In the genomic region with DNA sequence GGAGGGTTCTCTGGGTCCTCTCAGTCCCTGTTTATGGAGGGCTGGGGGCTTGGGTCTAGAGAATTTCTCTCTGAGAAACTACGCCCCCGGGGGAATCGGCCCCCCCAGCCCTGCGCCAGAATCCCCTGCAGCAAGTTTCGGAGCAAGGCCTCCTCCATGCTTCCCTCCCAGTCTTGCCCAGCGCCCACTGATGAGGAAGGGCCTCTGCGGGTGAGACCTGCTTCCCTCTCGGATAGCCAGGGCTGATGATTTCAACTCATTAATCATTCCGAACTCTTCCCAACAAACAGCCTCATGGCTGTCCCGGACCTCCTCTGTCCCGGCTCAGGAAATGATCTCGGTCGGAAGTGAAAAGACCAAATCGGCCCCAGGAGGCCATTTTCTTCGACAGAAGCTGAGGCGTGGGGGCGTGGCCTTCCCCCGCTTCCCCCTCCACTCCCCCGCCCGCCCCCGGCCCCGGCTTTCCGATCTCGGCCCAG, we compare ENCODE assay signal across 8 cellular contexts. TPM values are rescaled to one million over a fixed set of nuclear protein-coding genes. Genes with fewer than 3 reads are reported as not detected.
A peak's percentile ranks its signal among the peaks of the same experiment; 100 is the strongest.
DNase-seq lines count a peak whose midpoint lies in the region; ATAC-seq, FAIRE-seq and TF ChIP-seq lines count a peak whose summit lies in the region.

No MANE protein-coding gene starts in this region.

- TF ChIP-seq CTCF in RWPE1 (conservative IDR thresholded peaks at IDR 0.05; ENCODE audit: low read depth), result no peak
- TF ChIP-seq CTCF in colonic mucosa (IDR thresholded peaks at IDR 0.05), result no peak
- no peak for TF ChIP-seq CTCF in right lobe of liver (IDR thresholded peaks at IDR 0.05)
- no peak for TF ChIP-seq CTCF in testis (IDR thresholded peaks at IDR 0.05)

- H3K36me3 ChIP-seq in colonic mucosa, result no peaks in the 10 kb centered on the region
- H3K36me3 ChIP-seq in right lobe of liver, result no peaks in the 10 kb centered on the region
- H3K36me3 ChIP-seq in testis (ENCODE audit: low read depth, missing control alignments), result no peaks in the 10 kb centered on the region

- H3K27ac ChIP-seq in RWPE1 (peak overlapping the region; percentile 95), colonic mucosa (peak overlapping the region; percentile 98), right lobe of liver (peak overlapping the region; percentile 96 to 99 (median 97)), testis (peak overlapping the region; percentile 97 to 99)

- H3K9ac ChIP-seq in colonic mucosa (ENCODE audit: low read depth in 2 of 2, low read length in 2 of 2), result peak overlapping the region; percentile 71 to 91

- intact Hi-C loops in colonic mucosa (cut with DNase I) (no loop called here), right lobe of liver (cut with DNase I) (no loop called here), testis (cut with DNase I; ENCODE audit: low total_unique reads) (no loop called here)

- ATAC-seq in right lobe of liver (peak in 3 of 4 donors; percentile 1 to 5 (median 4)), GM18502 (IDR thresholded peaks at IDR 0.05; ENCODE audit: poor library complexity, unreplicated experiment) (no peak)

- POLR2A ChIA-PET in RWPE1 (lab: Yijun Ruan, JAX; ENCODE audit: low non-redundant PET), result interaction anchor here (2.9 kb wide), 1 partner anchor 14 kb away, joined by 22 read pairs; the partner anchor contains the start of gene HEXIM2

- no peak for TF ChIP-seq POLR2A in right lobe of liver (IDR thresholded peaks at IDR 0.05)
- TF ChIP-seq POLR2A in testis (IDR thresholded peaks at IDR 0.05), result no peak

- peaks cover 15% of the 10 kb centered on the region for H3K4me1 ChIP-seq in colonic mucosa
- H3K4me1 ChIP-seq in right lobe of liver, result peaks cover 0 to 29% (median 9%) of the 10 kb centered on the region in 4 donors
- H3K4me1 ChIP-seq in testis, result peaks cover 33% of the 10 kb centered on the region

- peak; percentile 87 for DNase-seq in NK-92 treated with Interleukin-12 subunit alpha and Interleukin-12 subunit beta, amount 100 ng/mL, for 24 hours (lab: John Stamatoyannopoulos, UW)
- no peak for DNase-seq in NK-92 (lab: John Stamatoyannopoulos, UW; ENCODE audit: unreplicated experiment)
- DNase-seq in HTR-8/SVneo (ENCODE audit: insufficient read length, low spot score), result peak; percentile 73
- no peak for DNase-seq in RWPE1 (ENCODE audit: low spot score)
- no peak for DNase-seq in colonic mucosa
- DNase-seq in right lobe of liver, result peak in 2 of 3 donors; percentile 46 to 61
- DNase-seq in testis, result no peak

- no peak for FAIRE-seq in HTR-8/SVneo (lab: Jason Lieb, UNC)

- no peaks in the 10 kb centered on the region for H3K9me3 ChIP-seq in colonic mucosa
- H3K9me3 ChIP-seq in right lobe of liver, result no peaks in the 10 kb centered on the region
- H3K9me3 ChIP-seq in testis, result no peaks in the 10 kb centered on the region

- H3K27me3 ChIP-seq in colonic mucosa, result no peaks in the 10 kb centered on the region
- no peaks in the 10 kb centered on the region for H3K27me3 ChIP-seq in right lobe of liver
- H3K27me3 ChIP-seq in testis, result no peaks in the 10 kb centered on the region

- H3K4me3 ChIP-seq in colonic mucosa (peak overlapping the region; percentile 55), right lobe of liver (peak overlapping the region; percentile 61 to 78 (median 68)), testis (peak overlapping the region; percentile 70 to 91)

- 2% methylated on average over 9 of the region's 24 CpGs for WGBS in right lobe of liver (ENCODE audit: insufficient coverage, low coverage, low lambda C conversion rate, missing lambda C conversion rate)
- WGBS in testis, 2 donors, result 1% methylated on average over 18 to 24 of the region's 24 CpGs

- CTCF ChIA-PET in RWPE1 (lab: Yijun Ruan, JAX), result interaction anchor here (0.6 kb wide), 2 partner anchors 12 to 346 kb away, joined by 3 read pairs; partner anchors contain the start of gene ACBD4

RNA-seq across cellular contexts. Expression of gene HEXIM1, which starts 1.1 kb away (rescaled TPM):
- total RNA-seq in colonic mucosa (10 to 100 TPM; 37.0 to 38.4 TPM), right lobe of liver (10 to 100 TPM; 14.0 to 27.1 (median 19.6) TPM), testis (10 to 100 TPM; 51.8 to 68.8 TPM)
- 38.8 TPM for polyA plus RNA-seq in testis (ENCODE audit: insufficient read depth, low read depth, low replicate concordance)

RNA-seq across cellular contexts. Expression of gene ACBD4, which starts 11.7 kb away (rescaled TPM):
- total RNA-seq in colonic mucosa, result 10 to 100 TPM; 13.0 to 16.6 TPM
- total RNA-seq in right lobe of liver, result 10 to 100 TPM; 24.0 to 78.9 (median 56.9) TPM
- total RNA-seq in testis, result 1 to 10 TPM; 8.3 to 9.1 TPM
- polyA plus RNA-seq in testis (ENCODE audit: insufficient read depth, low read depth, low replicate concordance), result 7.5 TPM

RNA-seq across cellular contexts. Expression of gene HEXIM2, which starts 14.5 kb away (rescaled TPM):
- total RNA-seq in colonic mucosa (1 to 10 TPM; 7.2 to 8.1 TPM), right lobe of liver (10 to 100 TPM in 1 of 6 experiments, 1 to 10 TPM in 5; 2.6 to 13.5 (median 5.4) TPM), testis (10 to 100 TPM; 35.9 to 47.7 TPM)
- 76.8 TPM for polyA plus RNA-seq in testis (ENCODE audit: insufficient read depth, low read depth, low replicate concordance)

RNA-seq across cellular contexts. Expression of gene PLCD3, which starts 14.8 kb away (rescaled TPM):
- total RNA-seq in colonic mucosa (100 to 1,000 TPM; 300 to 312 TPM), right lobe of liver (10 to 100 TPM in 1 of 6 experiments, 1 to 10 TPM in 5; 2.0 to 26.4 (median 3.0) TPM), testis (100 to 1,000 TPM in 1 of 2 donors, 10 to 100 TPM in 1; 86.3 to 106 TPM)
- polyA plus RNA-seq in testis (ENCODE audit: insufficient read depth, low read depth, low replicate concordance), result 62.2 TPM

Comparison
In these comparisons a context has a peak if more than half of its experiments do, and no peak if none do; other contexts are left out.
1. DNase-seq: peak in NK-92 treated with Interleukin-12 subunit alpha and Interleukin-12 subunit beta, amount 100 ng/mL, for 24 hours (single experiment), HTR-8/SVneo (single experiment) and right lobe of liver (2 of 3); none in NK-92 (single experiment), RWPE1 (single experiment), colonic mucosa (single experiment) and testis (single experiment).
2. Peak in every context shown above with its lines, with median percentiles within 50 percentile points of each other: H3K27ac ChIP-seq and H3K4me3 ChIP-seq.